10 cellular contexts compared by ENCODE assay signal in the genomic region with DNA sequence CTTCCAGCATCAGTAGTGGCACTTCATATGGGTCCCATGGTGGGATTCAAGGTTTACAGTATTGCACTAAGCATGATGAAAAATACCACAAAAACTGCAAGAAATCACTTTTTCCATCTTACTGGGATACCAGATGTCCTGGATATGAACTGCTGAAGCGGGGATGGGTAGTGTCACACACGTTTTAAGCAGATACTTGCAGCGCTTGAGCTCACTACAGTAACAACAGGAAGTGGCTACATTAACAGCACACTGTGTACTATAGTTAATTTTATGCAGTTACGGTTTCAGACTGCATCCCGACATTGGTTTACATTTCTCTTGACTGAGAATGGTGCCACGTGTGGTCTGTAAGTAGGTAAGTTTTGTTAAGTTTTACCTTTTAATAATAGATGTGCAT. TPM values are rescaled to one million over a fixed set of nuclear protein-coding genes. Genes with fewer than 3 reads are reported as not detected.
DNase-seq lines count a peak whose midpoint lies in the region; ATAC-seq and TF ChIP-seq lines count a peak whose summit lies in the region.
"Had no signal": no experiment of that assay in that cellular context is flagged by ENCODE, and none has a peak within 500 bp of the region (broad histone marks: within the 10 kb centered on the region; RNA-seq: fewer than 3 reads in every experiment).

No MANE protein-coding gene starts in this region.

- H3K36me3 ChIP-seq in thymus (ENCODE audit: control insufficient read depth, insufficient read depth) (peaks cover 27% of the 10 kb centered on the region), osteoblast (ENCODE audit: insufficient read depth, low read length) (peaks cover 50% of the 10 kb centered on the region)

- peak; percentile 27 to 30 for ATAC-seq in activated T-cell treated with anti-CD3 and anti-CD28 coated beads, Interleukin-2, amount 50 U/mL, for 72 hours (replicated peaks in 1 of 2)
- ATAC-seq in HG03135 (IDR thresholded peaks at IDR 0.05; ENCODE audit: unreplicated experiment): peak; percentile 16
- no peak for ATAC-seq in left ventricle myocardium superior

- H3K9me3 ChIP-seq in thymus (ENCODE audit: control insufficient read depth) (peaks cover 1% of the 10 kb centered on the region), osteoblast (ENCODE audit: low read depth, low read length) (no peaks in the 10 kb centered on the region)
- H3K9me3 ChIP-seq: tibial artery had no signal

- H3K4me1 Mint-ChIP-seq in activated T-cell treated with anti-CD3 and anti-CD28 coated beads, Interleukin-2, amount 50 U/mL, for 72 hours (ENCODE audit: low read depth): peaks cover 98% of the 10 kb centered on the region
- H3K4me1 Mint-ChIP-seq in activated naive CD8-positive, alpha-beta T cell treated with anti-CD3 and anti-CD28 coated beads for 36 hours: peaks cover 87% of the 10 kb centered on the region

- peak overlapping the region; percentile 58 for H3K4me3 ChIP-seq in thymus (ENCODE audit: low read length)
- no peak overlapping the region for H3K4me3 ChIP-seq in osteoblast (ENCODE audit: insufficient read depth, low read length)
- H3K4me3 ChIP-seq: tibial artery had no signal

- DNase-seq in activated T-cell treated with anti-CD3 and anti-CD28 coated beads, Interleukin-2, amount 50 U/mL, for 72 hours: peak in 1 of 2 donors; percentile 44
- no peak for DNase-seq in activated T-cell treated with anti-CD3 and anti-CD28 coated beads, Interleukin-2, amount 50 U/mL, for 48 hours
- DNase-seq in activated naive CD8-positive, alpha-beta T cell treated with anti-CD3 and anti-CD28 coated beads for 36 hours: no peak
- DNase-seq in osteoblast (ENCODE audit: insufficient read length, low spot score, missing footprints): no peak
- no peak for DNase-seq in Ammon's horn (ENCODE audit: low spot score)
- no peak for DNase-seq in left ventricle myocardium superior
- DNase-seq: NCI-H1694, tibial artery had no signal

- peaks cover 27% of the 10 kb centered on the region for H3K79me2 ChIP-seq in osteoblast (ENCODE audit: insufficient read depth, low read length)

- intact Hi-C loops in left ventricle myocardium superior (cut with micrococcal nuclease): no loop called here

- H3K4me3 Mint-ChIP-seq in activated T-cell treated with anti-CD3 and anti-CD28 coated beads, Interleukin-2, amount 50 U/mL, for 72 hours: peak overlapping the region; percentile 75 to 97
- H3K4me3 Mint-ChIP-seq in activated naive CD8-positive, alpha-beta T cell treated with anti-CD3 and anti-CD28 coated beads for 36 hours: peak overlapping the region; percentile 77

- no peaks in the 10 kb centered on the region for H3K27me3 Mint-ChIP-seq in activated T-cell treated with anti-CD3 and anti-CD28 coated beads, Interleukin-2, amount 50 U/mL, for 72 hours (ENCODE audit: low read depth)
- H3K27me3 Mint-ChIP-seq in activated naive CD8-positive, alpha-beta T cell treated with anti-CD3 and anti-CD28 coated beads for 36 hours: peaks cover 3% of the 10 kb centered on the region

- H3K27me3 ChIP-seq in thymus (ENCODE audit: control insufficient read depth, insufficient read depth) (no peaks in the 10 kb centered on the region), osteoblast (ENCODE audit: insufficient read depth, low read length) (no peaks in the 10 kb centered on the region)
- H3K27me3 ChIP-seq: tibial artery had no signal

- H3K9me3 Mint-ChIP-seq in activated T-cell treated with anti-CD3 and anti-CD28 coated beads, Interleukin-2, amount 50 U/mL, for 72 hours: no peaks in the 10 kb centered on the region
- no peaks in the 10 kb centered on the region for H3K9me3 Mint-ChIP-seq in activated naive CD8-positive, alpha-beta T cell treated with anti-CD3 and anti-CD28 coated beads for 36 hours

- H3K27ac Mint-ChIP-seq in activated T-cell treated with anti-CD3 and anti-CD28 coated beads, Interleukin-2, amount 50 U/mL, for 72 hours: peak overlapping the region; percentile 82
- H3K27ac Mint-ChIP-seq in activated naive CD8-positive, alpha-beta T cell treated with anti-CD3 and anti-CD28 coated beads for 36 hours: peak overlapping the region; percentile 96

- 4% methylated on average over 6 of the region's 6 CpGs for WGBS in thymus

- H3K4me2 ChIP-seq in osteoblast (ENCODE audit: insufficient read depth, low read length): no peak overlapping the region

- H3K27ac ChIP-seq in thymus (ENCODE audit: low read depth): peak overlapping the region; percentile 99
- no peak overlapping the region for H3K27ac ChIP-seq in osteoblast (ENCODE audit: low read depth, low read length)
- H3K27ac ChIP-seq: tibial artery had no signal

- TF ChIP-seq CTCF in osteoblast (IDR thresholded peaks at IDR 0.05; ENCODE audit: extremely low read depth, low read depth, low read length): no peak

- peaks cover 12% of the 10 kb centered on the region for H4K20me1 ChIP-seq in osteoblast (ENCODE audit: insufficient read depth, low read length)

- H2AFZ ChIP-seq in osteoblast (ENCODE audit: low read length): no peak overlapping the region

- peaks cover 8 to 27% of the 10 kb centered on the region in 2 donors for H3K36me3 Mint-ChIP-seq in activated T-cell treated with anti-CD3 and anti-CD28 coated beads, Interleukin-2, amount 50 U/mL, for 72 hours (ENCODE audit: insufficient read depth in 2 of 2)
- peaks cover 62% of the 10 kb centered on the region for H3K36me3 Mint-ChIP-seq in activated naive CD8-positive, alpha-beta T cell treated with anti-CD3 and anti-CD28 coated beads for 36 hours

- H3K4me1 ChIP-seq in thymus (ENCODE audit: control insufficient read depth, insufficient read depth, low read length) (peaks cover 56% of the 10 kb centered on the region), osteoblast (ENCODE audit: insufficient read depth, low read length) (peaks cover 20% of the 10 kb centered on the region)

RNA-seq across cellular contexts. Expression of a gene that starts 3.5 kb away (rescaled TPM):
- 100 to 1,000 TPM; 102 to 215 TPM for total RNA-seq in activated T-cell treated with anti-CD3 and anti-CD28 coated beads, Interleukin-2, amount 50 U/mL, for 72 hours
- 100 to 1,000 TPM; 108 to 110 TPM for total RNA-seq in activated naive CD8-positive, alpha-beta T cell treated with anti-CD3 and anti-CD28 coated beads for 36 hours
- 272 TPM for polyA plus RNA-seq in thymus
- total RNA-seq in osteoblast (2.1 and 3.3 TPM in 2 replicates), left ventricle myocardium superior (3.6 TPM)

RNA-seq across cellular contexts. Expression of a gene that starts 14.2 kb away (rescaled TPM):
- total RNA-seq in activated T-cell treated with anti-CD3 and anti-CD28 coated beads, Interleukin-2, amount 50 U/mL, for 72 hours: 100 to 1,000 TPM in 1 of 2 donors, 10 to 100 TPM in 1; 99.4 to 155 TPM
- total RNA-seq in activated naive CD8-positive, alpha-beta T cell treated with anti-CD3 and anti-CD28 coated beads for 36 hours: 10 to 100 TPM; 76.1 to 81.8 TPM
- polyA plus RNA-seq in thymus: 14.1 TPM
- 43.9 and 46.3 TPM in 2 replicates for total RNA-seq in osteoblast
- 9.8 TPM for total RNA-seq in left ventricle myocardium superior

Comparison
In these comparisons a context has a peak if more than half of its experiments do, and no peak if none do; other contexts are left out.
1. RNA of a gene that starts 3.5 kb away (total RNA-seq): 102 to 215 TPM in activated T-cell treated with anti-CD3 and anti-CD28 coated beads, Interleukin-2, amount 50 U/mL, for 72 hours and 108 to 110 TPM in activated naive CD8-positive, alpha-beta T cell treated with anti-CD3 and anti-CD28 coated beads for 36 hours; 3.6 TPM in left ventricle myocardium superior (single experiment) and 2.1 to 3.3 TPM in osteoblast; every median in the first group is over 10 times any median in the second.